In genomic region chr2:87239558-87240215, GRCh38 we compare ENCODE assay signal across 8 cellular contexts.
DNase-seq lines count a peak whose midpoint lies in the region; ATAC-seq, FAIRE-seq and TF ChIP-seq lines count a peak whose summit lies in the region.
"Not testable (repeated sequence)": the region's sequence is repeated elsewhere in the genome, so short reads cannot be mapped to it uniquely, and the experiment has no call there.

No MANE protein-coding gene starts in this region.

- peak; percentile 31 for DNase-seq in AG10803 (ENCODE audit: low read depth)
- not testable (repeated sequence) for DNase-seq in GM12892 (ENCODE audit: insufficient read length); brain microvascular endothelial cell; Right ventricle myocardium inferior (ENCODE audit: missing footprints); lung (ENCODE audit: low spot score); stimulated activated naive CD8-positive, alpha-beta T cell treated with anti-CD3 and anti-CD28 coated beads, Interleukin-15, amount 100 ng/mL, for 72 hours
- peak; percentile 3 for DNase-seq in M059J (ENCODE audit: low read depth)

- peak; percentile 22 to 41 for ATAC-seq in activated CD4-positive, CD25-positive, alpha-beta regulatory T cell treated with anti-CD3 and anti-CD28 coated beads, Interleukin-2, amount 50 U/mL, for 24 hours
- ATAC-seq in Right ventricle myocardium inferior (peak; percentile 37), lung (ENCODE audit: insufficient read depth, low FRiP score) (peak; percentile 27)
- ATAC-seq in stimulated activated naive CD8-positive, alpha-beta T cell treated with anti-CD3 and anti-CD28 coated beads, Interleukin-15, amount 100 ng/mL, for 72 hours = peak; percentile 31

- in situ Hi-C loops in brain microvascular endothelial cell (cut with HindIII; ENCODE audit: low pct_ligation_motif_present, low sequenced_read_pairs) = not testable (repeated sequence)

- H3K27ac Mint-ChIP-seq in stimulated activated naive CD8-positive, alpha-beta T cell treated with anti-CD3 and anti-CD28 coated beads, Interleukin-15, amount 100 ng/mL, for 72 hours = not testable (repeated sequence)

- H3K4me3 Mint-ChIP-seq in stimulated activated naive CD8-positive, alpha-beta T cell treated with anti-CD3 and anti-CD28 coated beads, Interleukin-15, amount 100 ng/mL, for 72 hours = not testable (repeated sequence)

- WGBS in lung, 2 donors = 93 to 94% methylated on average over 7 of the region's 8 CpGs

- H3K36me3 ChIP-seq in brain microvascular endothelial cell (replicated peaks); lung (ENCODE audit: control insufficient read depth in 2 of 2, insufficient read depth in 2 of 2, low read length in 2 of 2): not testable (repeated sequence)

- not testable (repeated sequence) for H3K4me1 ChIP-seq in lung (ENCODE audit: control insufficient read depth in 2 of 2, insufficient read depth in 2 of 2, low read length in 2 of 2)

- H3K4me3 ChIP-seq in AG10803 (ENCODE audit: low read length); brain microvascular endothelial cell (ENCODE audit: low read depth, low read length); lung: not testable (repeated sequence)

- H3K27ac ChIP-seq in brain microvascular endothelial cell; lung (ENCODE audit: low read depth in 1 of 2, low read length in 1 of 2): not testable (repeated sequence)

- H3K9me3 Mint-ChIP-seq in stimulated activated naive CD8-positive, alpha-beta T cell treated with anti-CD3 and anti-CD28 coated beads, Interleukin-15, amount 100 ng/mL, for 72 hours = not testable (repeated sequence)

- not testable (repeated sequence) for H3K4me1 Mint-ChIP-seq in stimulated activated naive CD8-positive, alpha-beta T cell treated with anti-CD3 and anti-CD28 coated beads, Interleukin-15, amount 100 ng/mL, for 72 hours

- intact Hi-C loops in Right ventricle myocardium inferior (cut with DNase I) = not testable (repeated sequence)

- TF ChIP-seq POLR2A in GM12892 (IDR thresholded peaks at IDR 0.05; ENCODE audit: low read depth, low read length) = not testable (repeated sequence)

- peak; percentile 33 for TF ChIP-seq CTCF in AG10803 (conservative IDR thresholded peaks at IDR 0.05; ENCODE audit: low read length)
- peak; percentile 20 for TF ChIP-seq CTCF in brain microvascular endothelial cell (IDR thresholded peaks at IDR 0.05; ENCODE audit: low read depth, low read length, missing control alignments)
- TF ChIP-seq CTCF in lung (IDR thresholded peaks at IDR 0.05; ENCODE audit: control extremely low read depth, extremely low read depth) = not testable (repeated sequence)

- H3K27me3 Mint-ChIP-seq in stimulated activated naive CD8-positive, alpha-beta T cell treated with anti-CD3 and anti-CD28 coated beads, Interleukin-15, amount 100 ng/mL, for 72 hours = not testable (repeated sequence)

- H3K9me3 ChIP-seq in lung (ENCODE audit: control insufficient read depth in 2 of 2, insufficient read depth in 1 of 2, low read length in 1 of 2) = not testable (repeated sequence)

- FAIRE-seq in GM12892 (lab: Jason Lieb, UNC) = peak; percentile 30

- not testable (repeated sequence) for H3K27me3 ChIP-seq in brain microvascular endothelial cell (replicated peaks); lung (ENCODE audit: control insufficient read depth, insufficient read depth)
